19 cellular contexts compared by ENCODE assay signal in genomic region chr4:122890142-122890769, GRCh38. TPM values are rescaled to one million over a fixed set of nuclear protein-coding genes. Genes with fewer than 3 reads are reported as not detected.
DNase-seq lines count a peak whose midpoint lies in the region; ATAC-seq and TF ChIP-seq lines count a peak whose summit lies in the region.
"Had no signal": no experiment of that assay in that cellular context is flagged by ENCODE, and none has a peak within 500 bp of the region (broad histone marks: within the 10 kb centered on the region; RNA-seq: fewer than 3 reads in every experiment).

No MANE protein-coding gene starts in this region.

- H4K8ac ChIP-seq in trophoblast cell (ENCODE audit: low read depth, low read length): no peak overlapping the region

- peaks cover 12% of the 10 kb centered on the region for H3K36me3 Mint-ChIP-seq in activated CD4-positive, alpha-beta T cell treated with anti-CD3 and anti-CD28 coated beads, Interleukin-2, amount 10 ng/mL, durations not matched to agents 7 days and 5 days (ENCODE audit: low read depth)

- H3K9me3 ChIP-seq in smooth muscle cell (replicated peaks; ENCODE audit: low read depth) (no peaks in the 10 kb centered on the region), trophoblast cell (ENCODE audit: insufficient read depth, low read depth, low read length) (no peaks in the 10 kb centered on the region)
- H3K9me3 ChIP-seq: psoas muscle, vagina had no signal

- H3K4me3 ChIP-seq in brain microvascular endothelial cell (ENCODE audit: low read depth, low read length): no peak overlapping the region
- H3K4me3 ChIP-seq in smooth muscle cell: no peak overlapping the region
- no peak overlapping the region for H3K4me3 ChIP-seq in trophoblast cell (ENCODE audit: low read depth, low read length)
- H3K4me3 ChIP-seq: psoas muscle, vagina had no signal

- no peaks in the 10 kb centered on the region for H3K4me1 Mint-ChIP-seq in activated CD4-positive, alpha-beta T cell treated with anti-CD3 and anti-CD28 coated beads, Interleukin-2, amount 10 ng/mL, durations not matched to agents 7 days and 5 days
- H3K4me1 Mint-ChIP-seq: activated naive CD4-positive, alpha-beta T cell treated with anti-CD3 and anti-CD28 coated beads, Interleukin-2, amount 50 U/mL, for 24 hours; H9; T-cell had no signal

- no peaks in the 10 kb centered on the region for H3K79me2 ChIP-seq in smooth muscle cell (ENCODE audit: low read depth)
- no peaks in the 10 kb centered on the region for H3K79me2 ChIP-seq in trophoblast cell (ENCODE audit: control insufficient read depth, insufficient read depth, low read length, poor library complexity)

- H3K27ac ChIP-seq in brain microvascular endothelial cell (peak overlapping the region; percentile 5), smooth muscle cell (ENCODE audit: low read depth) (peak overlapping the region; percentile 21), trophoblast cell (ENCODE audit: low read depth, low read length) (no peak overlapping the region)
- H3K27ac ChIP-seq: psoas muscle, vagina had no signal

- TF ChIP-seq CTCF in brain microvascular endothelial cell (IDR thresholded peaks at IDR 0.05; ENCODE audit: low read depth, low read length, missing control alignments): no peak
- TF ChIP-seq CTCF in smooth muscle cell (IDR thresholded peaks at IDR 0.05; ENCODE audit: borderline replicate concordance, insufficient read depth, poor library complexity, severe bottlenecking): no peak

- WGBS in smooth muscle cell (ENCODE audit: low lambda C conversion rate): 93% methylated on average over 2 of the region's 2 CpGs
- WGBS in trophoblast cell (ENCODE audit: extremely low coverage, insufficient coverage, insufficient read length): no CpG with 5 or more reads among the region's 2 CpGs

- no peak overlapping the region for H3K18ac ChIP-seq in trophoblast cell (ENCODE audit: low read length)

- H3K4me3 Mint-ChIP-seq in activated CD4-positive, alpha-beta T cell treated with anti-CD3 and anti-CD28 coated beads, Interleukin-2, amount 10 ng/mL, durations not matched to agents 7 days and 5 days: no peak overlapping the region
- H3K4me3 Mint-ChIP-seq: activated naive CD4-positive, alpha-beta T cell treated with anti-CD3 and anti-CD28 coated beads, Interleukin-2, amount 50 U/mL, for 24 hours; H9; T-cell had no signal

- no peak overlapping the region for H2BK12ac ChIP-seq in trophoblast cell (ENCODE audit: low read length)

- H3F3A ChIP-seq in smooth muscle cell (ENCODE audit: low read depth): no peaks in the 10 kb centered on the region

- H3K27me3 ChIP-seq in brain microvascular endothelial cell (replicated peaks) (no peaks in the 10 kb centered on the region), smooth muscle cell (ENCODE audit: low read depth) (no peaks in the 10 kb centered on the region), trophoblast cell (ENCODE audit: insufficient read depth, low read length) (no peaks in the 10 kb centered on the region)
- H3K27me3 ChIP-seq: vagina had no signal

- no peak overlapping the region for H4K12ac ChIP-seq in trophoblast cell (ENCODE audit: low read depth, low read length)

- H3K79me1 ChIP-seq in trophoblast cell (ENCODE audit: low read length): no peaks in the 10 kb centered on the region

- H4K91ac ChIP-seq in trophoblast cell (ENCODE audit: low read depth, low read length): no peak overlapping the region

- DNase-seq in brain microvascular endothelial cell: no peak
- DNase-seq in smooth muscle cell (lab: John Stamatoyannopoulos, UW; ENCODE audit: unreplicated experiment): no peak
- no peak for DNase-seq in activated CD4-positive, alpha-beta T cell treated with anti-CD3 and anti-CD28 coated beads, Interleukin-2, amount 10 ng/mL, durations not matched to agents 7 days and 5 days
- no peak for DNase-seq in trophoblast cell
- no peak for DNase-seq in activated effector memory CD4-positive, alpha-beta T cell treated with anti-CD3 and anti-CD28 coated beads, Interleukin-2, amount 50 U/mL, for 16 hours
- DNase-seq: activated CD8-positive, alpha-beta memory T cell treated with anti-CD3 and anti-CD28 coated beads, Interleukin-2, amount 50 U/mL, for 4 hours; C1 segment of cervical spinal cord; erythroblast; H9; kidney glomerular epithelial cell; NCI-H1105; psoas muscle; stimulated activated CD4-positive, alpha-beta T cell treated with anti-CD3 and anti-CD28 coated beads, Interleukin-4, amount 100 ng/mL, for 1 hour; T-cell had no signal

- no peak overlapping the region for H2AK5ac ChIP-seq in trophoblast cell (ENCODE audit: low read length)

- in situ Hi-C loops in brain microvascular endothelial cell (cut with HindIII; ENCODE audit: low pct_ligation_motif_present, low sequenced_read_pairs): no loop called here

- peak; percentile 62 for ATAC-seq in GM21526 (IDR thresholded peaks at IDR 0.05; ENCODE audit: low FRiP score, unreplicated experiment)
- ATAC-seq in HG03354 (IDR thresholded peaks at IDR 0.05; ENCODE audit: poor library complexity, severe bottlenecking, unreplicated experiment): peak; percentile 83
- no peak for ATAC-seq in HG02970 (IDR thresholded peaks at IDR 0.05; ENCODE audit: low FRiP score, unreplicated experiment)
- ATAC-seq: psoas muscle, T-cell had no signal

- no peak overlapping the region for H3K4ac ChIP-seq in trophoblast cell (ENCODE audit: low read depth, low read length)

- no peak overlapping the region for H2BK5ac ChIP-seq in trophoblast cell (ENCODE audit: low read depth, low read length, poor library complexity)

- H3K27me3 Mint-ChIP-seq in activated CD4-positive, alpha-beta T cell treated with anti-CD3 and anti-CD28 coated beads, Interleukin-2, amount 10 ng/mL, durations not matched to agents 7 days and 5 days: no peaks in the 10 kb centered on the region
- H3K27me3 Mint-ChIP-seq: activated naive CD4-positive, alpha-beta T cell treated with anti-CD3 and anti-CD28 coated beads, Interleukin-2, amount 50 U/mL, for 24 hours; T-cell had no signal

- no peak overlapping the region for H3K14ac ChIP-seq in trophoblast cell (ENCODE audit: low read length)

- H3K9ac ChIP-seq in smooth muscle cell (ENCODE audit: low read depth) (no peak overlapping the region), trophoblast cell (ENCODE audit: low read length) (no peak overlapping the region)

- H3K9me3 Mint-ChIP-seq in activated CD4-positive, alpha-beta T cell treated with anti-CD3 and anti-CD28 coated beads, Interleukin-2, amount 10 ng/mL, durations not matched to agents 7 days and 5 days: no peaks in the 10 kb centered on the region
- H3K9me3 Mint-ChIP-seq: activated naive CD4-positive, alpha-beta T cell treated with anti-CD3 and anti-CD28 coated beads, Interleukin-2, amount 50 U/mL, for 24 hours; H9; T-cell had no signal

- no peaks in the 10 kb centered on the region for H4K20me1 ChIP-seq in smooth muscle cell (ENCODE audit: low read depth)

- H3K4me1 ChIP-seq in smooth muscle cell (ENCODE audit: low read depth) (no peaks in the 10 kb centered on the region), trophoblast cell (ENCODE audit: control insufficient read depth in 1 of 2, insufficient read depth in 2 of 2, low read length in 2 of 2) (no peaks in the 10 kb centered on the region)
- H3K4me1 ChIP-seq: psoas muscle had no signal

- no peak overlapping the region for H2BK120ac ChIP-seq in trophoblast cell (ENCODE audit: insufficient read depth, low read length, poor library complexity)

- H3K23ac ChIP-seq in trophoblast cell (ENCODE audit: low read length): no peak overlapping the region

- no peak overlapping the region for H3K27ac Mint-ChIP-seq in activated CD4-positive, alpha-beta T cell treated with anti-CD3 and anti-CD28 coated beads, Interleukin-2, amount 10 ng/mL, durations not matched to agents 7 days and 5 days
- H3K27ac Mint-ChIP-seq: activated naive CD4-positive, alpha-beta T cell treated with anti-CD3 and anti-CD28 coated beads, Interleukin-2, amount 50 U/mL, for 24 hours; T-cell had no signal

- H3K4me2 ChIP-seq in smooth muscle cell: no peak overlapping the region
- no peak overlapping the region for H3K4me2 ChIP-seq in trophoblast cell (ENCODE audit: low read length)

- H3K36me3 ChIP-seq in brain microvascular endothelial cell (replicated peaks) (peaks cover 11% of the 10 kb centered on the region), smooth muscle cell (ENCODE audit: low read depth) (no peaks in the 10 kb centered on the region), trophoblast cell (ENCODE audit: control insufficient read depth in 1 of 2, insufficient read depth in 2 of 2, low read length in 2 of 2) (no peaks in the 10 kb centered on the region)

- H2AFZ ChIP-seq in smooth muscle cell (ENCODE audit: low read depth) (no peak overlapping the region), trophoblast cell (ENCODE audit: insufficient read depth, low read length, poor library complexity) (no peak overlapping the region)

- POLR2A ChIA-PET in activated CD4-positive, alpha-beta T cell treated with anti-CD3 and anti-CD28 coated beads, Interleukin-2, amount 10 ng/mL, durations not matched to agents 7 days and 5 days (lab: Charles Lee): no interaction called here

- CTCF ChIA-PET in activated CD4-positive, alpha-beta T cell treated with anti-CD3 and anti-CD28 coated beads, Interleukin-2, amount 10 ng/mL, durations not matched to agents 7 days and 5 days (lab: Charles Lee): no interaction called here

RNA-seq across cellular contexts. Expression of gene NUDT6, which starts 32.1 kb away (rescaled TPM):
- 4.1 and 24.6 TPM in 2 replicates for total RNA-seq in smooth muscle cell
- polyA plus RNA-seq in smooth muscle cell: 6.2 and 7.0 TPM in 2 replicates
- total RNA-seq in activated CD4-positive, alpha-beta T cell treated with anti-CD3 and anti-CD28 coated beads, Interleukin-2, amount 10 ng/mL, durations not matched to agents 7 days and 5 days: 10 to 100 TPM; 10.4 to 11.8 TPM
- 2.8 and 3.1 TPM in 2 replicates for polyA plus RNA-seq in trophoblast cell (2013)
